9 cellular contexts compared by ENCODE assay signal in genomic region chr12:109134186-109134917, GRCh38. TPM values are rescaled to one million over a fixed set of nuclear protein-coding genes. Genes with fewer than 3 reads are reported as not detected.
DNase-seq lines count a peak whose midpoint lies in the region; ATAC-seq and TF ChIP-seq lines count a peak whose summit lies in the region.
"Had no signal": no experiment of that assay in that cellular context is flagged by ENCODE, and none has a peak within 500 bp of the region (broad histone marks: within the 10 kb centered on the region; RNA-seq: fewer than 3 reads in every experiment).

No MANE protein-coding gene starts in this region.

- H3K27me3 ChIP-seq in adrenal gland (no peaks in the 10 kb centered on the region), hepatocyte (no peaks in the 10 kb centered on the region), upper lobe of right lung (no peaks in the 10 kb centered on the region)

- no peaks in the 10 kb centered on the region for H3K79me2 ChIP-seq in hepatocyte

- H3K4me3 Mint-ChIP-seq in activated CD4-positive, alpha-beta T cell treated with anti-CD3 and anti-CD28 coated beads for 36 hours = no peak overlapping the region
- H3K4me3 Mint-ChIP-seq: CD4-positive, CD25-positive, alpha-beta regulatory T cell had no signal

- H3K9me3 ChIP-seq in adrenal gland (replicated peaks in 1 of 3) (no peaks in the 10 kb centered on the region), hepatocyte (ENCODE audit: low read depth) (no peaks in the 10 kb centered on the region), upper lobe of right lung (no peaks in the 10 kb centered on the region)

- H3K36me3 ChIP-seq in adrenal gland (replicated peaks in 1 of 2) (no peaks in the 10 kb centered on the region), hepatocyte (replicated peaks; ENCODE audit: insufficient read depth, low read depth) (no peaks in the 10 kb centered on the region), upper lobe of right lung (no peaks in the 10 kb centered on the region)

- ATAC-seq in activated CD4-positive, alpha-beta T cell treated with anti-CD3 and anti-CD28 coated beads for 36 hours = no peak
- ATAC-seq in upper lobe of right lung = peak; percentile 86
- ATAC-seq in GM21825 (IDR thresholded peaks at IDR 0.05; ENCODE audit: unreplicated experiment) = no peak

- intact Hi-C loops in activated CD4-positive, alpha-beta T cell treated with anti-CD3 and anti-CD28 coated beads for 36 hours (cut with DNase I, micrococcal nuclease) = no loop called here
- intact Hi-C loops in adrenal gland (cut with DNase I) (no loop called here), upper lobe of right lung (cut with DNase I) (no loop called here)

- no peak overlapping the region for H3K4me3 ChIP-seq in adrenal gland
- H3K4me3 ChIP-seq in hepatocyte = no peak overlapping the region
- H3K4me3 ChIP-seq in upper lobe of right lung = no peak overlapping the region

- POLR2A ChIA-PET in activated CD4-positive, alpha-beta T cell treated with anti-CD3 and anti-CD28 coated beads for 36 hours (lab: Charles Lee) = no interaction called here

- no peaks in the 10 kb centered on the region for H3K9me3 Mint-ChIP-seq in activated CD4-positive, alpha-beta T cell treated with anti-CD3 and anti-CD28 coated beads for 36 hours (ENCODE audit: low read depth)

- TF ChIP-seq POLR2A in adrenal gland (IDR thresholded peaks at IDR 0.05) = no peak

- no peaks in the 10 kb centered on the region for H3K9me2 ChIP-seq in hepatocyte (replicated peaks; ENCODE audit: insufficient read depth)

- no peak overlapping the region for H3K4me2 ChIP-seq in hepatocyte

- DNase-seq in activated CD4-positive, alpha-beta T cell treated with anti-CD3 and anti-CD28 coated beads for 36 hours = peak; percentile 16
- no peak for DNase-seq in activated CD4-positive, alpha-beta T cell treated with anti-CD3 and anti-CD28 coated beads, Interleukin-2, amount 50 U/mL, for 4 hours
- DNase-seq in adrenal gland = peak in 6 of 7 donors; percentile 64 to 85 (median 78)
- no peak for DNase-seq in hepatocyte (ENCODE audit: low spot score)
- DNase-seq in upper lobe of right lung = peak; percentile 65
- no peak for DNase-seq in NOMO-1 treated with dmso at 0.1 percent for 144 hours (lab: John Stamatoyannopoulos, UW; ENCODE audit: unreplicated experiment)
- no peak for DNase-seq in NCI-H2227 treated with DMSO at 0.1 percent for 48 hours (lab: John Stamatoyannopoulos, UW)
- DNase-seq: CD4-positive, CD25-positive, alpha-beta regulatory T cell had no signal

- 28 to 44% (median 34%) methylated on average over 6 of the region's 6 CpGs for WGBS in adrenal gland, 4 donors
- 53% methylated on average over 6 of the region's 6 CpGs for WGBS in hepatocyte (ENCODE audit: low lambda C conversion rate, missing lambda C conversion rate)

- H3K27me3 Mint-ChIP-seq in activated CD4-positive, alpha-beta T cell treated with anti-CD3 and anti-CD28 coated beads for 36 hours = no peaks in the 10 kb centered on the region

- H3K27ac ChIP-seq in adrenal gland (peak overlapping the region in 4 of 5 donors; percentile 47 to 71 (median 60)), hepatocyte (no peak overlapping the region), upper lobe of right lung (peak overlapping the region; percentile 3)

- TF ChIP-seq CTCF in adrenal gland (IDR thresholded peaks at IDR 0.05) (peak; percentile 41 to 70 (median 58)), hepatocyte (IDR thresholded peaks at IDR 0.05; ENCODE audit: poor library complexity) (peak; percentile 43), upper lobe of right lung (IDR thresholded peaks at IDR 0.05) (peak; percentile 61)

- H3K36me3 Mint-ChIP-seq in activated CD4-positive, alpha-beta T cell treated with anti-CD3 and anti-CD28 coated beads for 36 hours (ENCODE audit: low read depth) = peaks cover 1% of the 10 kb centered on the region

- no peak overlapping the region for H3K27ac Mint-ChIP-seq in activated CD4-positive, alpha-beta T cell treated with anti-CD3 and anti-CD28 coated beads for 36 hours
- H3K27ac Mint-ChIP-seq: CD4-positive, CD25-positive, alpha-beta regulatory T cell had no signal

- H3K4me1 Mint-ChIP-seq in activated CD4-positive, alpha-beta T cell treated with anti-CD3 and anti-CD28 coated beads for 36 hours = no peaks in the 10 kb centered on the region
- H3K4me1 Mint-ChIP-seq: CD4-positive, CD25-positive, alpha-beta regulatory T cell had no signal

- H2AFZ ChIP-seq in hepatocyte = no peak overlapping the region

- no peaks in the 10 kb centered on the region for H4K20me1 ChIP-seq in hepatocyte (ENCODE audit: insufficient read depth, poor library complexity, severe bottlenecking)

- CTCF ChIA-PET in activated CD4-positive, alpha-beta T cell treated with anti-CD3 and anti-CD28 coated beads for 36 hours (lab: Charles Lee) = interaction anchor here (1.5 kb wide), 1 partner anchor 23 kb away, joined by 5 read pairs; no protein-coding TSS in a partner anchor

- H3K4me1 ChIP-seq in adrenal gland (replicated peaks in 1 of 2) = peaks cover 48 to 50% of the 10 kb centered on the region in 2 donors
- no peaks in the 10 kb centered on the region for H3K4me1 ChIP-seq in hepatocyte (ENCODE audit: insufficient read depth)
- H3K4me1 ChIP-seq in upper lobe of right lung = peaks cover 4% of the 10 kb centered on the region

RNA-seq across cellular contexts. Expression of gene ACACB, which starts 18.0 kb away (rescaled TPM):
- 10 to 100 TPM; 11.5 to 13.3 TPM for total RNA-seq in activated CD4-positive, alpha-beta T cell treated with anti-CD3 and anti-CD28 coated beads for 36 hours
- total RNA-seq in adrenal gland = 100 to 1,000 TPM in 2 of 8 donors, 10 to 100 TPM in 6; 41.1 to 143 (median 74.0) TPM
- 10 to 100 TPM; 35.5 to 87.0 (median 47.5) TPM for polyA plus RNA-seq in adrenal gland
- total RNA-seq in hepatocyte = 9.3 and 13.3 TPM in 2 replicates
- polyA plus RNA-seq in hepatocyte = 3.8 and 3.9 TPM in 2 replicates
- 35.2 TPM for total RNA-seq in upper lobe of right lung

RNA-seq across cellular contexts. Expression of gene UNG, which starts 37.0 kb away (rescaled TPM):
- 10 to 100 TPM; 69.9 TPM for total RNA-seq in activated CD4-positive, alpha-beta T cell treated with anti-CD3 and anti-CD28 coated beads for 36 hours
- total RNA-seq in adrenal gland (100 to 1,000 TPM in 3 of 8 donors, 10 to 100 TPM in 5; 55.9 to 135 (median 84.0) TPM), hepatocyte (35.7 and 40.4 TPM in 2 replicates), upper lobe of right lung (18.2 TPM)
- polyA plus RNA-seq in adrenal gland (10 to 100 TPM; 52.5 to 74.2 (median 68.7) TPM), hepatocyte (35.3 and 41.2 TPM in 2 replicates)

RNA-seq across cellular contexts. Expression of gene ALKBH2, which starts 41.1 kb away (rescaled TPM):
- total RNA-seq in activated CD4-positive, alpha-beta T cell treated with anti-CD3 and anti-CD28 coated beads for 36 hours = 10 to 100 TPM; 32.1 to 33.3 TPM
- total RNA-seq in adrenal gland = 10 to 100 TPM in 6 of 8 donors, 1 to 10 TPM in 2; 4.2 to 19.9 (median 12.9) TPM
- polyA plus RNA-seq in adrenal gland = 10 to 100 TPM; 18.3 to 43.6 (median 40.8) TPM
- 10.1 and 14.0 TPM in 2 replicates for total RNA-seq in hepatocyte
- polyA plus RNA-seq in hepatocyte = 18.6 and 22.1 TPM in 2 replicates
- total RNA-seq in upper lobe of right lung = 10.1 TPM

Comparison
In these comparisons a context has a peak if more than half of its experiments do, and no peak if none do; other contexts are left out.
1. DNase-seq: peak in activated CD4-positive, alpha-beta T cell treated with anti-CD3 and anti-CD28 coated beads for 36 hours (single experiment), adrenal gland (6 of 7) and upper lobe of right lung (single experiment); none in activated CD4-positive, alpha-beta T cell treated with anti-CD3 and anti-CD28 coated beads, Interleukin-2, amount 50 U/mL, for 4 hours (0 of 2), hepatocyte (single experiment), NOMO-1 treated with dmso at 0.1 percent for 144 hours (single experiment) and NCI-H2227 treated with DMSO at 0.1 percent for 48 hours (single experiment).
2. Peak in every context shown above with its lines, with median percentiles within 50 percentile points of each other: CTCF ChIP-seq.